Comparison of ENCODE assay signal across 8 cellular contexts in genomic region chr1:92461364-92462097, GRCh38.
DNase-seq lines count a peak whose midpoint lies in the region; ATAC-seq and TF ChIP-seq lines count a peak whose summit lies in the region.

No MANE protein-coding gene starts in this region.

- peak overlapping the region; percentile 75 for H3K4me2 ChIP-seq in Loucy (ENCODE audit: low read depth, low read length, poor library complexity, severe bottlenecking)

- peak; percentile 39 for DNase-seq in germinal center (ENCODE audit: low spot score)
- no peak for DNase-seq in cerebellar nuclear complex (lab: John Stamatoyannopoulos, UW)
- DNase-seq in stimulated activated CD4-positive, alpha-beta T cell treated with anti-CD3 and anti-CD28 coated beads, Interleukin-1b, Interleukin-23, amount 100 ng/mL, for 48 hours = no peak
- DNase-seq in retina = no peak
- DNase-seq in NCI-H2081 treated with DMSO at 0.1 percent for 48 hours (lab: John Stamatoyannopoulos, UW) = no peak

- peaks cover 58% of the 10 kb centered on the region for H3K4me1 ChIP-seq in Loucy (ENCODE audit: insufficient read depth, low read length, poor library complexity, severe bottlenecking)

- H3K27me3 ChIP-seq in Loucy (ENCODE audit: insufficient read depth, low read length, poor library complexity, severe bottlenecking) = no peaks in the 10 kb centered on the region

- H3K9ac ChIP-seq in Loucy (ENCODE audit: low read depth, low read length, poor library complexity, severe bottlenecking) = no peak overlapping the region

- ATAC-seq in GM18517 (IDR thresholded peaks at IDR 0.05; ENCODE audit: unreplicated experiment) = peak; percentile 82
- peak; percentile 68 for ATAC-seq in GM21825 (IDR thresholded peaks at IDR 0.05; ENCODE audit: unreplicated experiment)

- no peaks in the 10 kb centered on the region for H3K9me2 ChIP-seq in Loucy (replicated peaks; ENCODE audit: low read depth, low read length)

- H4K20me1 ChIP-seq in Loucy (ENCODE audit: insufficient read depth, low read length, poor library complexity, severe bottlenecking) = no peaks in the 10 kb centered on the region

- no peaks in the 10 kb centered on the region for H3K36me3 ChIP-seq in Loucy (ENCODE audit: insufficient read depth, low read length)

- peak; percentile 57 for TF ChIP-seq CTCF in Loucy (conservative IDR thresholded peaks at IDR 0.05; ENCODE audit: low read length)

- peak overlapping the region; percentile 37 for H2AFZ ChIP-seq in Loucy (ENCODE audit: low read length)

- no peaks in the 10 kb centered on the region for H3K79me2 ChIP-seq in Loucy (ENCODE audit: insufficient read depth, low read length)

- no peak overlapping the region for H3K4me3 ChIP-seq in Loucy (ENCODE audit: low read length, poor library complexity, severe bottlenecking)

- no peaks in the 10 kb centered on the region for H3K9me3 ChIP-seq in Loucy (ENCODE audit: insufficient read depth, low read depth, low read length)

- H3F3A ChIP-seq in Loucy (ENCODE audit: low read depth) = peaks cover 4% of the 10 kb centered on the region; the same call in 1 of the 2 replicates
